25 cellular contexts compared by ENCODE assay signal in the genomic region with DNA sequence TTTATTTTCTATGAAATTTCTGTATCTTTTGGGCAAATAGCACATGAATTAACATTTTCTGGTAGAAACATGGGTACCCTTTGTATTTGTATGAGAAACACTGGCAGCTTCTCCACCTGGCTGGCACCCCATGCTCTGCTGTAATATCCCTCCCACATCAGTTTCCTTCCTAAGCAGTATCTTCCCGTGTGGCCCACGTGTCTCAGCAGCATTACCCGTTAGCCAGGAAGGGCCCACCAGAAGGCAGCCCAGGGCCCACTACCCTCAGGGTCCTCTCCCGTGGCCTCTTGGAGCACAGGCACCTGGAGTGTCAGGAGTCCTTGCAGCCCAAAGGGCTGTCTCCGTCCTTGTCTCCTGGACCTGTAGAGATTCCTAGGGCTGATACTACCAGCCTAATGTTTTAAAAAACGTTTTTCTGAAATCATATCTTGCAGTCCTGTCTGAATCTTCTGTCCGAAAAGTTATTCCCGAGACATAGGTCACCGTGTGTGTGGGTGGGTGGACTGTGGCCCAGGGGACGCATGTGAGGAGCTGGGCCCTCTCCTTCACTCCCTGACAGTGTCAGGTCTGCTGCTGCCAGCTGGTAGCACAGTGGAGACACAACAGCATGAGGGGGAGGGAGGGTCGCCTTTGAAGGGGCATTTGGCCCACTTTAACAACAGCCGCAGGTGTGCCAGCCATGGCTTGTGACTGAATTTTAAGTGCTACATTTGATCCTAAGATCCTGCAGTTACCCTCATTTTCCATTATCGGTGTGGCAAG. TPM values are rescaled to one million over a fixed set of nuclear protein-coding genes. Genes with fewer than 3 reads are reported as not detected.
"Had no signal": no experiment of that assay in that cellular context is flagged by ENCODE, and none has a peak within 500 bp of the region (broad histone marks: within the 10 kb centered on the region; RNA-seq: fewer than 3 reads in every experiment).

No MANE protein-coding gene starts in this region.

- H3K4me3 Mint-ChIP-seq: natural killer cell, neural crest cell had no signal

- H3K9me3 Mint-ChIP-seq: natural killer cell, neural crest cell had no signal

- DNase-seq: dorsolateral prefrontal cortex; effector CD4-positive, alpha-beta T cell; foreskin fibroblast; gastrocnemius medialis; heart left ventricle; kidney glomerular epithelial cell; left colon; left ventricle myocardium inferior; lower lobe of right lung; natural killer cell; pancreas; stimulated activated CD4-positive, alpha-beta T cell treated with anti-CD3 and anti-CD28 coated beads, Interleukin-12 subunit alpha, Interleukin-12 subunit beta, amount 100 ng/mL, for 4 hours; stimulated activated CD4-positive, alpha-beta T cell treated with anti-CD3 and anti-CD28 coated beads, Interleukin-1b, Interleukin-23, amount 100 ng/mL, for 48 hours; stimulated activated CD4-positive, alpha-beta T cell treated with anti-CD3 and anti-CD28 coated beads, Interleukin-4, amount 100 ng/mL, for 1 hour; stimulated activated CD8-positive, alpha-beta memory T cell treated with anti-CD3 and anti-CD28 coated beads, Interleukin-4, amount 100 ng/mL, for 48 hours; stimulated activated naive CD8-positive, alpha-beta T cell treated with anti-CD3 and anti-CD28 coated beads, Interleukin-15, Interleukin-2, amounts not matched to agents 100 U/mL and 50 U/mL, for 24 hours; substantia nigra; testis; upper lobe of left lung; uterus had no signal

- ATAC-seq: esophagus mucosa; gastrocnemius medialis; heart left ventricle; left colon; lower lobe of right lung; natural killer cell; pancreas; sciatic nerve; stimulated activated naive CD8-positive, alpha-beta T cell treated with anti-CD3 and anti-CD28 coated beads, Interleukin-15, Interleukin-2, amounts not matched to agents 100 U/mL and 50 U/mL, for 24 hours had no signal

- H3K27ac Mint-ChIP-seq: natural killer cell had no signal

- H3K4me1 Mint-ChIP-seq: neural crest cell had no signal

RNA-seq across cellular contexts. Expression of a gene that starts 22.0 kb away (rescaled TPM):
- total RNA-seq: esophagus mucosa, glomerular endothelial cell, left ventricle myocardium inferior, natural killer cell, neural crest cell, right atrium auricular region had no signal
